In genomic region chr12:131862084-131862441, GRCh38 we compare ENCODE assay signal across 1 cellular context.
TF ChIP-seq lines count a peak whose summit lies in the region.

No MANE protein-coding gene starts in this region.

TF ChIP-seq in HepG2, 621 proteins besides CTCF, POLR2A, EP300 and RAD21 (continued from another document and continues in another):
- TF ChIP-seq ZBTB25 (CRISPR knock-in tag; IDR thresholded peaks at IDR 0.05) (no peak), ZNF143 (CRISPR knock-in tag; IDR thresholded peaks at IDR 0.05) (no peak), MATR3 (CRISPR knock-in tag; IDR thresholded peaks at IDR 0.05) (no peak), HDAC2 (CRISPR knock-in tag; IDR thresholded peaks at IDR 0.05) (peak; percentile 76), ZNF563 (CRISPR knock-in tag; IDR thresholded peaks at IDR 0.05) (no peak), LCORL (IDR thresholded peaks at IDR 0.05) (no peak), LCORL (CRISPR knock-in tag; IDR thresholded peaks at IDR 0.05) (peak; percentile 77), ZNF766 (CRISPR knock-in tag; IDR thresholded peaks at IDR 0.05; ENCODE audit: borderline replicate concordance) (no peak), SP5 (CRISPR knock-in tag; IDR thresholded peaks at IDR 0.05; ENCODE audit: borderline replicate concordance, low read depth) (peak; percentile 47; the same call in 1 of the 2 replicates), ZNF776 (CRISPR knock-in tag; IDR thresholded peaks at IDR 0.05) (no peak), ZFP62 (CRISPR knock-in tag; IDR thresholded peaks at IDR 0.05) (no peak), ZNF773 (CRISPR knock-in tag; IDR thresholded peaks at IDR 0.05; ENCODE audit: borderline replicate concordance) (no peak), ZNF383 (CRISPR knock-in tag; IDR thresholded peaks at IDR 0.05; ENCODE audit: borderline replicate concordance) (no peak), MIER2 (CRISPR knock-in tag; IDR thresholded peaks at IDR 0.05) (no peak), ZBTB7A (CRISPR knock-in tag; IDR thresholded peaks at IDR 0.05) (peak; percentile 95), SRSF1 (optimal IDR thresholded peaks at IDR 0.05; ENCODE audit: low read depth, low read length) (no peak), GLI4 (CRISPR knock-in tag; IDR thresholded peaks at IDR 0.05; ENCODE audit: borderline replicate concordance) (no peak), SUZ12 (IDR thresholded peaks at IDR 0.05; ENCODE audit: low read depth, low read length) (no peak), ZSCAN9 (CRISPR knock-in tag; IDR thresholded peaks at IDR 0.05; ENCODE audit: borderline replicate concordance) (no peak), ZFP36 (IDR thresholded peaks at IDR 0.05; ENCODE audit: borderline replicate concordance, low read depth, low read length, partially characterized antibody) (no peak), ZNF569 (CRISPR knock-in tag; IDR thresholded peaks at IDR 0.05; ENCODE audit: borderline replicate concordance) (no peak), ZSCAN5A (CRISPR knock-in tag; IDR thresholded peaks at IDR 0.05; ENCODE audit: borderline replicate concordance) (no peak), HNRNPUL1 (IDR thresholded peaks at IDR 0.05; ENCODE audit: low read depth, low read length) (no peak), SIN3B (IDR thresholded peaks at IDR 0.05; ENCODE audit: low read length) (no peak), FOXK1 (CRISPR knock-in tag; IDR thresholded peaks at IDR 0.05; ENCODE audit: borderline replicate concordance, low read depth) (peak; percentile 67; the same call in 1 of the 2 replicates), SMAD1 (CRISPR knock-in tag; IDR thresholded peaks at IDR 0.05; ENCODE audit: borderline replicate concordance, low read depth) (no peak), HDAC6 (IDR thresholded peaks at IDR 0.05; ENCODE audit: low read depth, low read length) (no peak), RNF2 (conservative IDR thresholded peaks at IDR 0.05; ENCODE audit: low read depth) (no peak), ZSCAN22 (CRISPR knock-in tag; IDR thresholded peaks at IDR 0.05) (no peak), XRCC5 (optimal IDR thresholded peaks at IDR 0.05; ENCODE audit: low read length) (peak; percentile 26), IKZF1 (IDR thresholded peaks at IDR 0.05) (no peak), ZSCAN25 (CRISPR knock-in tag; IDR thresholded peaks at IDR 0.05) (peak; percentile 70; the same call in 1 of the 2 replicates), PRDM4 (CRISPR knock-in tag; IDR thresholded peaks at IDR 0.05; ENCODE audit: borderline replicate concordance) (no peak), GATAD1 (CRISPR knock-in tag; IDR thresholded peaks at IDR 0.05) (no peak), HNRNPL (IDR thresholded peaks at IDR 0.05; ENCODE audit: low read depth, low read length) (peak; percentile 38; the same call in 1 of the 2 replicates), DR1 (CRISPR knock-in tag; IDR thresholded peaks at IDR 0.05) (no peak), NR2F1 (CRISPR knock-in tag; IDR thresholded peaks at IDR 0.05) (peak; percentile 94), RARA (CRISPR knock-in tag; IDR thresholded peaks at IDR 0.05) (peak; percentile 93)
- TF ChIP-seq, protein P1, sequence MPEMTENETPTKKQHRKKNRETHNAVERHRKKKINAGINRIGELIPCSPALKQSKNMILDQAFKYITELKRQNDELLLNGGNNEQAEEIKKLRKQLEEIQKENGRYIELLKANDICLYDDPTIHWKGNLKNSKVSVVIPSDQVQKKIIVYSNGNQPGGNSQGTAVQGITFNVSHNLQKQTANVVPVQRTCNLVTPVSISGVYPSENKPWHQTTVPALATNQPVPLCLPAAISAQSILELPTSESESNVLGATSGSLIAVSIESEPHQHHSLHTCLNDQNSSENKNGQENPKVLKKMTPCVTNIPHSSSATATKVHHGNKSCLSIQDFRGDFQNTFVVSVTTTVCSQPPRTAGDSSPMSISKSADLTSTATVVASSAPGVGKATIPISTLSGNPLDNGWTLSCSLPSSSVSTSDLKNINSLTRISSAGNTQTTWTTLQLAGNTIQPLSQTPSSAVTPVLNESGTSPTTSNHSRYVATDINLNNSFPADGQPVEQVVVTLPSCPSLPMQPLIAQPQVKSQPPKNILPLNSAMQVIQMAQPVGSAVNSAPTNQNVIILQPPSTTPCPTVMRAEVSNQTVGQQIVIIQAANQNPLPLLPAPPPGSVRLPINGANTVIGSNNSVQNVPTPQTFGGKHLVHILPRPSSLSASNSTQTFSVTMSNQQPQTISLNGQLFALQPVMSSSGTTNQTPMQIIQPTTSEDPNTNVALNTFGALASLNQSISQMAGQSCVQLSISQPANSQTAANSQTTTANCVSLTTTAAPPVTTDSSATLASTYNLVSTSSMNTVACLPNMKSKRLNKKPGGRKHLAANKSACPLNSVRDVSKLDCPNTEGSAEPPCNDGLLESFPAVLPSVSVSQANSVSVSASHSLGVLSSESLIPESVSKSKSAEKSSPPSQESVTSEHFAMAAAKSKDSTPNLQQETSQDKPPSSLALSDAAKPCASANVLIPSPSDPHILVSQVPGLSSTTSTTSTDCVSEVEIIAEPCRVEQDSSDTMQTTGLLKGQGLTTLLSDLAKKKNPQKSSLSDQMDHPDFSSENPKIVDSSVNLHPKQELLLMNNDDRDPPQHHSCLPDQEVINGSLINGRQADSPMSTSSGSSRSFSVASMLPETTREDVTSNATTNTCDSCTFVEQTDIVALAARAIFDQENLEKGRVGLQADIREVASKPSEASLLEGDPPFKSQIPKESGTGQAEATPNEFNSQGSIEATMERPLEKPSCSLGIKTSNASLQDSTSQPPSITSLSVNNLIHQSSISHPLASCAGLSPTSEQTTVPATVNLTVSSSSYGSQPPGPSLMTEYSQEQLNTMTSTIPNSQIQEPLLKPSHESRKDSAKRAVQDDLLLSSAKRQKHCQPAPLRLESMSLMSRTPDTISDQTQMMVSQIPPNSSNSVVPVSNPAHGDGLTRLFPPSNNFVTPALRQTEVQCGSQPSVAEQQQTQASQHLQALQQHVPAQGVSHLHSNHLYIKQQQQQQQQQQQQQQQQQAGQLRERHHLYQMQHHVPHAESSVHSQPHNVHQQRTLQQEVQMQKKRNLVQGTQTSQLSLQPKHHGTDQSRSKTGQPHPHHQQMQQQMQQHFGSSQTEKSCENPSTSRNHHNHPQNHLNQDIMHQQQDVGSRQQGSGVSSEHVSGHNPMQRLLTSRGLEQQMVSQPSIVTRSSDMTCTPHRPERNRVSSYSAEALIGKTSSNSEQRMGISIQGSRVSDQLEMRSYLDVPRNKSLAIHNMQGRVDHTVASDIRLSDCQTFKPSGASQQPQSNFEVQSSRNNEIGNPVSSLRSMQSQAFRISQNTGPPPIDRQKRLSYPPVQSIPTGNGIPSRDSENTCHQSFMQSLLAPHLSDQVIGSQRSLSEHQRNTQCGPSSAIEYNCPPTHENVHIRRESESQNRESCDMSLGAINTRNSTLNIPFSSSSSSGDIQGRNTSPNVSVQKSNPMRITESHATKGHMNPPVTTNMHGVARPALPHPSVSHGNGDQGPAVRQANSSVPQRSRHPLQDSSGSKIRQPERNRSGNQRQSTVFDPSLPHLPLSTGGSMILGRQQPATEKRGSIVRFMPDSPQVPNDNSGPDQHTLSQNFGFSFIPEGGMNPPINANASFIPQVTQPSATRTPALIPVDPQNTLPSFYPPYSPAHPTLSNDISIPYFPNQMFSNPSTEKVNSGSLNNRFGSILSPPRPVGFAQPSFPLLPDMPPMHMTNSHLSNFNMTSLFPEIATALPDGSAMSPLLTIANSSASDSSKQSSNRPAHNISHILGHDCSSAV (CRISPR knock-in tag; IDR thresholded peaks at IDR 0.05; ENCODE audit: borderline replicate concordance) = no peak
- TF ChIP-seq, protein P2, sequence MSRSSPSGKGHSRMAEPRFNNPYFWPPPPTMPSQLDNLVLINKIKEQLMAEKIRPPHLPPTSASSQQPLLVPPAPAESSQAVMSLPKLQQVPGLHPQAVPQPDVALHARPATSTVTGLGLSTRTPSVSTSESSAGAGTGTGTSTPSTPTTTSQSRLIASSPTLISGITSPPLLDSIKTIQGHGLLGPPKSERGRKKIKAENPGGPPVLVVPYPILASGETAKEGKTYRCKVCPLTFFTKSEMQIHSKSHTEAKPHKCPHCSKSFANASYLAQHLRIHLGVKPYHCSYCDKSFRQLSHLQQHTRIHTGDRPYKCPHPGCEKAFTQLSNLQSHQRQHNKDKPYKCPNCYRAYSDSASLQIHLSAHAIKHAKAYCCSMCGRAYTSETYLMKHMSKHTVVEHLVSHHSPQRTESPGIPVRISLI (CRISPR knock-in tag; IDR thresholded peaks at IDR 0.05; ENCODE audit: borderline replicate concordance) = no peak
- TF ChIP-seq, protein P3, sequence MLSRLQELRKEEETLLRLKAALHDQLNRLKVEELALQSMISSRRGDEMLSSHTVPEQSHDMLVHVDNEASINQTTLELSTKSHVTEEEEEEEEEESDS (CRISPR knock-in tag; IDR thresholded peaks at IDR 0.05; ENCODE audit: borderline replicate concordance) = no peak
- TF ChIP-seq, protein P4, sequence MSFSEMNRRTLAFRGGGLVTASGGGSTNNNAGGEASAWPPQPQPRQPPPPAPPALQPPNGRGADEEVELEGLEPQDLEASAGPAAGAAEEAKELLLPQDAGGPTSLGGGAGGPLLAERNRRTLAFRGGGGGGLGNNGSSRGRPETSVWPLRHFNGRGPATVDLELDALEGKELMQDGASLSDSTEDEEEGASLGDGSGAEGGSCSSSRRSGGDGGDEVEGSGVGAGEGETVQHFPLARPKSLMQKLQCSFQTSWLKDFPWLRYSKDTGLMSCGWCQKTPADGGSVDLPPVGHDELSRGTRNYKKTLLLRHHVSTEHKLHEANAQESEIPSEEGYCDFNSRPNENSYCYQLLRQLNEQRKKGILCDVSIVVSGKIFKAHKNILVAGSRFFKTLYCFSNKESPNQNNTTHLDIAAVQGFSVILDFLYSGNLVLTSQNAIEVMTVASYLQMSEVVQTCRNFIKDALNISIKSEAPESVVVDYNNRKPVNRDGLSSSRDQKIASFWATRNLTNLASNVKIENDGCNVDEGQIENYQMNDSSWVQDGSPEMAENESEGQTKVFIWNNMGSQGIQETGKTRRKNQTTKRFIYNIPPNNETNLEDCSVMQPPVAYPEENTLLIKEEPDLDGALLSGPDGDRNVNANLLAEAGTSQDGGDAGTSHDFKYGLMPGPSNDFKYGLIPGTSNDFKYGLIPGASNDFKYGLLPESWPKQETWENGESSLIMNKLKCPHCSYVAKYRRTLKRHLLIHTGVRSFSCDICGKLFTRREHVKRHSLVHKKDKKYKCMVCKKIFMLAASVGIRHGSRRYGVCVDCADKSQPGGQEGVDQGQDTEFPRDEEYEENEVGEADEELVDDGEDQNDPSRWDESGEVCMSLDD (CRISPR knock-in tag; IDR thresholded peaks at IDR 0.05; ENCODE audit: borderline replicate concordance) = peak; percentile 81; the same call in 1 of the 2 replicates
- TF ChIP-seq, protein P5, sequence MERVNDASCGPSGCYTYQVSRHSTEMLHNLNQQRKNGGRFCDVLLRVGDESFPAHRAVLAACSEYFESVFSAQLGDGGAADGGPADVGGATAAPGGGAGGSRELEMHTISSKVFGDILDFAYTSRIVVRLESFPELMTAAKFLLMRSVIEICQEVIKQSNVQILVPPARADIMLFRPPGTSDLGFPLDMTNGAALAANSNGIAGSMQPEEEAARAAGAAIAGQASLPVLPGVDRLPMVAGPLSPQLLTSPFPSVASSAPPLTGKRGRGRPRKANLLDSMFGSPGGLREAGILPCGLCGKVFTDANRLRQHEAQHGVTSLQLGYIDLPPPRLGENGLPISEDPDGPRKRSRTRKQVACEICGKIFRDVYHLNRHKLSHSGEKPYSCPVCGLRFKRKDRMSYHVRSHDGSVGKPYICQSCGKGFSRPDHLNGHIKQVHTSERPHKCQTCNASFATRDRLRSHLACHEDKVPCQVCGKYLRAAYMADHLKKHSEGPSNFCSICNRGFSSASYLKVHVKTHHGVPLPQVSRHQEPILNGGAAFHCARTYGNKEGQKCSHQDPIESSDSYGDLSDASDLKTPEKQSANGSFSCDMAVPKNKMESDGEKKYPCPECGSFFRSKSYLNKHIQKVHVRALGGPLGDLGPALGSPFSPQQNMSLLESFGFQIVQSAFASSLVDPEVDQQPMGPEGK (CRISPR knock-in tag; IDR thresholded peaks at IDR 0.05) = peak; percentile 73
- TF ChIP-seq, protein P6, sequence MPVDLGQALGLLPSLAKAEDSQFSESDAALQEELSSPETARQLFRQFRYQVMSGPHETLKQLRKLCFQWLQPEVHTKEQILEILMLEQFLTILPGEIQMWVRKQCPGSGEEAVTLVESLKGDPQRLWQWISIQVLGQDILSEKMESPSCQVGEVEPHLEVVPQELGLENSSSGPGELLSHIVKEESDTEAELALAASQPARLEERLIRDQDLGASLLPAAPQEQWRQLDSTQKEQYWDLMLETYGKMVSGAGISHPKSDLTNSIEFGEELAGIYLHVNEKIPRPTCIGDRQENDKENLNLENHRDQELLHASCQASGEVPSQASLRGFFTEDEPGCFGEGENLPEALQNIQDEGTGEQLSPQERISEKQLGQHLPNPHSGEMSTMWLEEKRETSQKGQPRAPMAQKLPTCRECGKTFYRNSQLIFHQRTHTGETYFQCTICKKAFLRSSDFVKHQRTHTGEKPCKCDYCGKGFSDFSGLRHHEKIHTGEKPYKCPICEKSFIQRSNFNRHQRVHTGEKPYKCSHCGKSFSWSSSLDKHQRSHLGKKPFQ (CRISPR knock-in tag; IDR thresholded peaks at IDR 0.05; ENCODE audit: insufficient replicate concordance) = no peak
